24 cellular contexts compared by ENCODE assay signal in genomic region chr15:55183679-55184078, GRCh38. TPM values are rescaled to one million over a fixed set of nuclear protein-coding genes. Genes with fewer than 3 reads are reported as not detected.
A peak's percentile ranks its signal among the peaks of the same experiment; 100 is the strongest.
DNase-seq lines count a peak whose midpoint lies in the region; ATAC-seq, FAIRE-seq and TF ChIP-seq lines count a peak whose summit lies in the region.
"Had no signal": no experiment of that assay in that cellular context is flagged by ENCODE, and none has a peak within 500 bp of the region (broad histone marks: within the 10 kb centered on the region; RNA-seq: fewer than 3 reads in every experiment).

No MANE protein-coding gene starts in this region.

- H3K4me2 ChIP-seq in IMR-90 (ENCODE audit: low read depth, low read length) (no peak overlapping the region), endothelial cell of umbilical vein (ENCODE audit: insufficient read depth, low read length) (no peak overlapping the region)
- H3K4me2 ChIP-seq: BLaER1 treated with 17β-estradiol and CSF1 and Interleukin-3, amounts not matched to agents 10 nM and 100 nM; GM23338; SK-N-SH had no signal

- H3K4me3 ChIP-seq in IMR-90 (ENCODE audit: insufficient read depth, low read depth, low read length) (no peak overlapping the region), endothelial cell of umbilical vein (replicated peaks in 1 of 3; ENCODE audit: insufficient read depth in 1 of 3, low read depth in 1 of 3, low read length in 3 of 3) (no peak overlapping the region)
- H3K4me3 ChIP-seq: BLaER1 treated with 17β-estradiol and CSF1 and Interleukin-3, amounts not matched to agents 10 nM and 100 nM; GM23338; K562 had no signal

- CTCF ChIA-PET in IMR-90 (lab: Yijun Ruan, JAX) = interaction anchor here (0.7 to 0.9 kb wide), 2 partner anchors 8 to 466 kb away, joined by 3 read pairs; no protein-coding TSS in a partner anchor
- CTCF ChIA-PET in endothelial cell of umbilical vein (lab: Charles Lee) = interaction anchor here (1.0 to 1.8 kb wide), 3 partner anchors 15 to 256 kb away, joined by 3 to 13 read pairs (median 4); no protein-coding TSS in a partner anchor

- no peak overlapping the region for H2AK9ac ChIP-seq in IMR-90 (replicated peaks; ENCODE audit: low read depth, low read length, poor library complexity)

- POLR2A ChIA-PET in IMR-90 (lab: Charles Lee; ENCODE audit: unreplicated experiment) (no interaction called here), endothelial cell of umbilical vein (lab: Charles Lee) (no interaction called here)

- no TSS peak for BruUV-seq in IMR-90 (replicated peaks; lab: Mats Ljungman, UMichigan)
- BruUV-seq in endothelial cell of umbilical vein (replicated peaks; lab: Mats Ljungman, UMichigan) = no TSS peak

- intact Hi-C loops in IMR-90 (cut with micrococcal nuclease) = no loop called here
- intact Hi-C loops in endothelial cell of umbilical vein (cut with micrococcal nuclease) = no loop called here

- H3K36me3 Mint-ChIP-seq in activated naive CD8-positive, alpha-beta T cell treated with anti-CD3 and anti-CD28 coated beads, Interleukin-2, amount 50 U/mL, for 24 hours (ENCODE audit: low read depth) = peaks cover 70% of the 10 kb centered on the region
- H3K36me3 Mint-ChIP-seq in activated naive CD8-positive, alpha-beta T cell treated with anti-CD3 and anti-CD28 coated beads for 36 hours = peaks cover 44% of the 10 kb centered on the region
- H3K36me3 Mint-ChIP-seq in stimulated activated naive B cell treated with anti-CD40 and anti-IgM and Interleukin-4, amounts not matched to agents 10 μg/mL and 1 μg/mL and 100 μg/mL, for 72 hours = peaks cover 34 to 48% of the 10 kb centered on the region in 2 donors

- no peak for FAIRE-seq in endothelial cell of umbilical vein (lab: Jason Lieb, UNC)
- FAIRE-seq: K562 had no signal

- in situ Hi-C loops in IMR-90 (cut with MboI; ENCODE audit: low sequenced_read_pairs) = no loop called here

- H2AFZ ChIP-seq in IMR-90 (replicated peaks; ENCODE audit: low read length, poor library complexity) = no peak overlapping the region
- H2AFZ ChIP-seq in endothelial cell of umbilical vein (ENCODE audit: low read depth, low read length) = no peak overlapping the region
- H2AFZ ChIP-seq: GM23338 had no signal

- no peak overlapping the region for H3K14ac ChIP-seq in IMR-90 (replicated peaks; ENCODE audit: low read depth, low read length)

- no peak overlapping the region for H3K23ac ChIP-seq in IMR-90 (ENCODE audit: low read depth, low read length)

- no peak overlapping the region for H2AK5ac ChIP-seq in IMR-90 (ENCODE audit: low read depth, low read length)

- H3K9me3 ChIP-seq in IMR-90 (ENCODE audit: control insufficient read depth, insufficient read depth, low read length) = no peaks in the 10 kb centered on the region
- no peaks in the 10 kb centered on the region for H3K9me3 ChIP-seq in endothelial cell of umbilical vein (replicated peaks; ENCODE audit: control insufficient read depth, insufficient read depth, low read length)
- H3K9me3 ChIP-seq: BLaER1 treated with 17β-estradiol and CSF1 and Interleukin-3, amounts not matched to agents 10 nM and 100 nM; SK-N-SH had no signal

- no peaks in the 10 kb centered on the region for H3K27me3 Mint-ChIP-seq in activated naive CD8-positive, alpha-beta T cell treated with anti-CD3 and anti-CD28 coated beads, Interleukin-2, amount 50 U/mL, for 24 hours
- H3K27me3 Mint-ChIP-seq in activated naive CD8-positive, alpha-beta T cell treated with anti-CD3 and anti-CD28 coated beads for 36 hours = no peaks in the 10 kb centered on the region
- no peaks in the 10 kb centered on the region for H3K27me3 Mint-ChIP-seq in stimulated activated naive B cell treated with anti-CD40 and anti-IgM and Interleukin-4, amounts not matched to agents 10 μg/mL and 1 μg/mL and 100 μg/mL, for 72 hours

- H2BK20ac ChIP-seq in IMR-90 (ENCODE audit: low read depth, low read length) = no peak overlapping the region

- H3K4me3 Mint-ChIP-seq in activated naive CD8-positive, alpha-beta T cell treated with anti-CD3 and anti-CD28 coated beads, Interleukin-2, amount 50 U/mL, for 24 hours = no peak overlapping the region
- H3K4me3 Mint-ChIP-seq in activated naive CD8-positive, alpha-beta T cell treated with anti-CD3 and anti-CD28 coated beads for 36 hours = no peak overlapping the region
- no peak overlapping the region for H3K4me3 Mint-ChIP-seq in stimulated activated naive B cell treated with anti-CD40 and anti-IgM and Interleukin-4, amounts not matched to agents 10 μg/mL and 1 μg/mL and 100 μg/mL, for 72 hours
- H3K4me3 Mint-ChIP-seq: CD8-positive, alpha-beta T cell; GM23338 had no signal

- no peak overlapping the region for H3K4ac ChIP-seq in IMR-90 (ENCODE audit: low read depth, low read length)

- H3K27me3 ChIP-seq in IMR-90 (ENCODE audit: control insufficient read depth, insufficient read depth, low read length) (no peaks in the 10 kb centered on the region), endothelial cell of umbilical vein (ENCODE audit: control insufficient read depth in 2 of 2, insufficient read depth in 2 of 2, low read length in 2 of 2) (no peaks in the 10 kb centered on the region)
- H3K27me3 ChIP-seq: BLaER1 treated with 17β-estradiol and CSF1 and Interleukin-3, amounts not matched to agents 10 nM and 100 nM had no signal

- no peaks in the 10 kb centered on the region for H3K9me3 Mint-ChIP-seq in activated naive CD8-positive, alpha-beta T cell treated with anti-CD3 and anti-CD28 coated beads, Interleukin-2, amount 50 U/mL, for 24 hours
- no peaks in the 10 kb centered on the region for H3K9me3 Mint-ChIP-seq in activated naive CD8-positive, alpha-beta T cell treated with anti-CD3 and anti-CD28 coated beads for 36 hours
- no peaks in the 10 kb centered on the region for H3K9me3 Mint-ChIP-seq in stimulated activated naive B cell treated with anti-CD40 and anti-IgM and Interleukin-4, amounts not matched to agents 10 μg/mL and 1 μg/mL and 100 μg/mL, for 72 hours
- H3K9me3 Mint-ChIP-seq: CD8-positive, alpha-beta T cell; GM23338 had no signal

- H3K9ac ChIP-seq in IMR-90 (ENCODE audit: low read depth, low read length) (no peak overlapping the region), endothelial cell of umbilical vein (replicated peaks; ENCODE audit: extremely low read depth, insufficient read depth, low read length) (no peak overlapping the region)
- H3K9ac ChIP-seq: BLaER1 treated with 17β-estradiol and CSF1 and Interleukin-3, amounts not matched to agents 10 nM and 100 nM; SK-N-SH had no signal

- H3K36me3 ChIP-seq in IMR-90 (ENCODE audit: control insufficient read depth, insufficient read depth, low read length) = peaks cover 17% of the 10 kb centered on the region
- H3K36me3 ChIP-seq in endothelial cell of umbilical vein (ENCODE audit: control insufficient read depth in 2 of 2, extremely low read depth in 1 of 2, insufficient read depth in 2 of 2, low read length in 2 of 2) = peaks cover 6 to 25% of the 10 kb centered on the region in 2 experiments

- peaks cover 27% of the 10 kb centered on the region for H3K79me2 ChIP-seq in endothelial cell of umbilical vein (ENCODE audit: control insufficient read depth, insufficient read depth, low read length)

- DNase-seq in activated naive CD8-positive, alpha-beta T cell treated with anti-CD3 and anti-CD28 coated beads, Interleukin-2, amount 50 U/mL, for 24 hours = no peak
- DNase-seq in activated naive CD8-positive, alpha-beta T cell treated with anti-CD3 and anti-CD28 coated beads for 36 hours = no peak
- DNase-seq in IMR-90 = peak; percentile 17
- DNase-seq in endothelial cell of umbilical vein (ENCODE audit: low read depth, low spot score) = no peak
- DNase-seq in stimulated activated naive B cell treated with anti-CD40 and anti-IgM and Interleukin-4, amounts not matched to agents 10 μg/mL and 1 μg/mL and 100 μg/mL, for 72 hours = no peak
- DNase-seq in inferior parietal cortex (ENCODE audit: extremely low spot score) = no peak
- DNase-seq in NCI-H1417 treated with DMSO at 0.1 percent for 48 hours (lab: John Stamatoyannopoulos, UW) = no peak
- DNase-seq: CD8-positive, alpha-beta T cell; DND-41; GDM1; NCI-H1092 treated with DMSO at 0.1 percent for 48 hours; NCI-H1694; NCI-H2081 treated with DMSO at 0.1 percent for 48 hours; NCI-H446 treated with DMSO at 0.1 percent for 48 hours; NCI-H748 treated with DMSO at 0.1 percent for 48 hours; OCI-M1; RPMI8226; SHP77 treated with DMSO at 0.1 percent for 48 hours; SK-N-SH had no signal

- no peak overlapping the region for H3K18ac ChIP-seq in IMR-90 (ENCODE audit: low read depth, low read length)

- H4K5ac ChIP-seq in IMR-90 (ENCODE audit: low read depth, low read length) = no peak overlapping the region

- no peak overlapping the region for H2BK120ac ChIP-seq in IMR-90 (ENCODE audit: low read depth, low read length)

- H3K4me1 Mint-ChIP-seq in activated naive CD8-positive, alpha-beta T cell treated with anti-CD3 and anti-CD28 coated beads, Interleukin-2, amount 50 U/mL, for 24 hours = peaks cover 20% of the 10 kb centered on the region
- peaks cover 21% of the 10 kb centered on the region for H3K4me1 Mint-ChIP-seq in activated naive CD8-positive, alpha-beta T cell treated with anti-CD3 and anti-CD28 coated beads for 36 hours
- H3K4me1 Mint-ChIP-seq in stimulated activated naive B cell treated with anti-CD40 and anti-IgM and Interleukin-4, amounts not matched to agents 10 μg/mL and 1 μg/mL and 100 μg/mL, for 72 hours = peaks cover 8 to 12% of the 10 kb centered on the region in 2 donors

- no peak for TF ChIP-seq POLR2A in IMR-90 (IDR thresholded peaks at IDR 0.05; ENCODE audit: low read depth, low read length)
- no peak for TF ChIP-seq POLR2A in endothelial cell of umbilical vein (IDR thresholded peaks at IDR 0.05; ENCODE audit: low read depth, low read length)

- no peaks in the 10 kb centered on the region; the same call in 1 of the 2 replicates for H3K9me1 ChIP-seq in IMR-90 (ENCODE audit: insufficient read depth, low read length)
- no peaks in the 10 kb centered on the region for H3K9me1 ChIP-seq in endothelial cell of umbilical vein (replicated peaks; ENCODE audit: control insufficient read depth, extremely low read depth, insufficient read depth, low read length)

- no peak overlapping the region for H3K56ac ChIP-seq in IMR-90 (ENCODE audit: extremely low read depth, insufficient read depth, low read length)

- H4K20me1 ChIP-seq in IMR-90 (ENCODE audit: insufficient read depth, low read length) (peaks cover 9% of the 10 kb centered on the region; the same call in 1 of the 2 replicates), endothelial cell of umbilical vein (replicated peaks; ENCODE audit: control insufficient read depth, extremely low read depth, insufficient read depth, low read length) (peaks cover 5% of the 10 kb centered on the region)

- WGBS in IMR-90 (ENCODE audit: extremely low coverage in 2 of 2, insufficient read length in 1 of 2), 2 experiments = no CpG with 5 or more reads among the region's 2 CpGs

- H3K79me1 ChIP-seq in IMR-90 (ENCODE audit: low read depth in 1 of 2, low read length in 2 of 2) = peaks cover 7 to 17% of the 10 kb centered on the region in 2 experiments; a peak in 3 of 4 replicates

- TF ChIP-seq RAD21 in IMR-90 (IDR thresholded peaks at IDR 0.05; ENCODE audit: low read length) = no peak

- ATAC-seq in activated naive CD8-positive, alpha-beta T cell treated with anti-CD3 and anti-CD28 coated beads, Interleukin-2, amount 50 U/mL, for 24 hours = no peak
- peak; percentile 46 for ATAC-seq in IMR-90 (ENCODE audit: low read depth)
- ATAC-seq in stimulated activated naive B cell treated with anti-CD40 and anti-IgM and Interleukin-4, amounts not matched to agents 10 μg/mL and 1 μg/mL and 100 μg/mL, for 72 hours (replicated peaks) = no peak
- ATAC-seq in HG03521 (IDR thresholded peaks at IDR 0.05; ENCODE audit: unreplicated experiment) = no peak
- ATAC-seq: CD8-positive, alpha-beta T cell; GM23338; HCT116; K562 had no signal

- H2BK15ac ChIP-seq in IMR-90 (ENCODE audit: low read depth, low read length) = no peak overlapping the region

- H3K4me1 ChIP-seq in IMR-90 (ENCODE audit: control insufficient read depth, insufficient read depth, low read length) (no peaks in the 10 kb centered on the region), endothelial cell of umbilical vein (ENCODE audit: control insufficient read depth, extremely low read depth, insufficient read depth, low read length) (peaks cover 10% of the 10 kb centered on the region)

- dilution Hi-C loops in IMR-90 (cut with HindIII; ENCODE audit: low sequenced_read_pairs, unreplicated experiment) = no loop called here
- dilution Hi-C loops in endothelial cell of umbilical vein (cut with MboI; ENCODE audit: extremely low pct_ligation_motif_present, low sequenced_read_pairs) = no loop called here

- no peak overlapping the region for H2BK5ac ChIP-seq in IMR-90 (ENCODE audit: low read depth, low read length, poor library complexity, severe bottlenecking)

- no peak overlapping the region for H4K8ac ChIP-seq in IMR-90 (ENCODE audit: low read depth in 2 of 2, low read length in 2 of 2)

- peak overlapping the region; percentile 56 for H3K27ac Mint-ChIP-seq in activated naive CD8-positive, alpha-beta T cell treated with anti-CD3 and anti-CD28 coated beads, Interleukin-2, amount 50 U/mL, for 24 hours
- H3K27ac Mint-ChIP-seq in activated naive CD8-positive, alpha-beta T cell treated with anti-CD3 and anti-CD28 coated beads for 36 hours = no peak overlapping the region
- peak overlapping the region; percentile 63 for H3K27ac Mint-ChIP-seq in stimulated activated naive B cell treated with anti-CD40 and anti-IgM and Interleukin-4, amounts not matched to agents 10 μg/mL and 1 μg/mL and 100 μg/mL, for 72 hours
- H3K27ac Mint-ChIP-seq: CD8-positive, alpha-beta T cell; GM23338 had no signal

- TF ChIP-seq CTCF in IMR-90 (conservative IDR thresholded peaks at IDR 0.05; ENCODE audit: low read depth, low read length) (no peak), endothelial cell of umbilical vein (IDR thresholded peaks at IDR 0.05; ENCODE audit: extremely low read depth in 1 of 2, insufficient read depth in 1 of 2, low read depth in 1 of 2, low read length in 2 of 2) (no peak)

- no peak overlapping the region for H3K27ac ChIP-seq in IMR-90 (ENCODE audit: insufficient read depth, low read length)
- H3K27ac ChIP-seq in endothelial cell of umbilical vein (ENCODE audit: insufficient read depth, low read depth, low read length) = no peak overlapping the region
- H3K27ac ChIP-seq: BLaER1 treated with 17β-estradiol and CSF1 and Interleukin-3, amounts not matched to agents 10 nM and 100 nM had no signal

- H4K91ac ChIP-seq in IMR-90 (ENCODE audit: insufficient read depth, low read depth, low read length) = no peak overlapping the region

RNA-seq across cellular contexts. Expression of gene RSL24D1, which starts 13.1 kb away (rescaled TPM):
- 100 to 1,000 TPM; 179 to 181 TPM for total RNA-seq in activated naive CD8-positive, alpha-beta T cell treated with anti-CD3 and anti-CD28 coated beads for 36 hours
- 36.7 and 89.2 TPM in 2 replicates for total RNA-seq in IMR-90 (2012; rRNA removed)
- polyA plus RNA-seq in IMR-90 (2012; rRNA removed) = 25.6 and 36.5 TPM in 2 replicates
- 3.2 and 5.1 TPM in 2 replicates for polyA plus RNA-seq in IMR-90 (2012; cell fraction: cytosol; rRNA removed)
- 0.64 and 10.2 TPM in 2 replicates for polyA plus RNA-seq in IMR-90 (2012; cell fraction: nucleus; rRNA removed; ENCODE audit: low replicate concordance)
- total RNA-seq in endothelial cell of umbilical vein = 58.2 and 60.0 TPM in 2 replicates
- 12.4 and 18.4 TPM in 2 replicates for polyA plus RNA-seq in endothelial cell of umbilical vein
- polyA plus RNA-seq in endothelial cell of umbilical vein (2011; cell fraction: cytosol; rRNA removed) = 27.6 and 28.7 TPM in 2 replicates
- 14.1 and 17.7 TPM in 2 replicates for polyA plus RNA-seq in endothelial cell of umbilical vein (2011; cell fraction: nucleus; rRNA removed)
- 59.3 and 83.7 TPM in 2 replicates for polyA plus RNA-seq in endothelial cell of umbilical vein (2012)
- 14.6 and 18.0 TPM in 2 replicates for polyA minus RNA-seq in endothelial cell of umbilical vein
- 29.3 TPM for polyA minus RNA-seq in endothelial cell of umbilical vein (2011; cell fraction: cytosol; rRNA and poly(A)+ RNA removed)
- 29.6 and 34.9 TPM in 2 replicates for polyA minus RNA-seq in endothelial cell of umbilical vein (2011; cell fraction: nucleus; rRNA and poly(A)+ RNA removed)
